ENCODE assay signal across 1 cellular context in the genomic region with DNA sequence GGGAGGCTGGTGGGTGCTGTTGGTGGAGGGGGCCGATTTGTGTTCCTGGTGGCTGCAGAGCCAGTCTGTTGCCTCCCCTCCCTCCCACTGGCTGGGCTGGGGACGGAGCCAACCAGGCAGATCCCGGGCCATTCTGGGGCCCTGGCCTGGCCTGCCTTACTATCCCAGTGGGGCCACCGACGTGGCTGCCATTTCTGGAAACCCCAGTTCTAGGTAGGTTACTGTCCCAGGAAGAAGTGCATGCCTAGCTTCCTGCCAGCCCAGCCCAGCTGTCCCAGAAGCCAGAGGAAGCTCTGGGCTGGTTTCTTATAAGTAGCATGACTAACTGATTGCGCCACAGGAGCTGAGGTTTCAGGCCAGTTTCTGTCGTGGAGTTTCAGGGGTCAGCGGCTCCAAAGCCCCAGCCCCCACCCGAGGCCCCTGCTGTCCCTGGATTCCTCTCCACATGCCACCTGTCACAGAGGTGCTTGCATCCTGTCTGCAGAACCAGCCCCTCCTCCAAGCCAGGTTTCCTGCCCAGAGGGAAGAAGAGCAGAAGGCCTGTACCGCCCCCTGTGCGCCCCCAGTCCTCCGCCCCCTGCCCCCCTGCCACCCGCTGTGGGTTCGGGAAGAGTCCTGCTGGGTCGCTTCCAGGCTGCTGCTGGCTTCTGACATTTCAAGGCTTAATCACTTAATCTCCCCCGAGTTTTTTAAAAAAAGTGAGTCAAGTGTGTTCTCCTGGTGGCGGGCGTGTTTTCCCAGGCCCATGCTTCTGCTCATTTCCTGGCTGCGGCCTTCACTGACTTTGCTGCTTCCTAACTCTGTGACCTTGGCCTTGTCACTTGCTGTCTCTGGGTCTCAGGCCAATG.
TF ChIP-seq lines count a peak whose summit lies in the region.

No MANE protein-coding gene starts in this region.

TF ChIP-seq in HepG2, 621 proteins besides CTCF, POLR2A, EP300 and RAD21 (continued from another document and continues in another):
- no peak for TF ChIP-seq MZF1 (CRISPR knock-in tag; IDR thresholded peaks at IDR 0.05; ENCODE audit: borderline replicate concordance)
- no peak for TF ChIP-seq DNMT3B (CRISPR knock-in tag; conservative IDR thresholded peaks at IDR 0.05)
- no peak; the same call in 1 of the 2 replicates for TF ChIP-seq IRF2 (CRISPR knock-in tag; IDR thresholded peaks at IDR 0.05)
- TF ChIP-seq KDM3A (CRISPR knock-in tag; IDR thresholded peaks at IDR 0.05; ENCODE audit: low read depth) = no peak; the same call in 1 of the 2 replicates
- TF ChIP-seq ZNF326 (CRISPR knock-in tag; IDR thresholded peaks at IDR 0.05; ENCODE audit: borderline replicate concordance) = no peak
- no peak for TF ChIP-seq CENPX (CRISPR knock-in tag; IDR thresholded peaks at IDR 0.05)
- no peak for TF ChIP-seq NR3C1 (CRISPR knock-in tag; IDR thresholded peaks at IDR 0.05)
- TF ChIP-seq, protein P1, sequence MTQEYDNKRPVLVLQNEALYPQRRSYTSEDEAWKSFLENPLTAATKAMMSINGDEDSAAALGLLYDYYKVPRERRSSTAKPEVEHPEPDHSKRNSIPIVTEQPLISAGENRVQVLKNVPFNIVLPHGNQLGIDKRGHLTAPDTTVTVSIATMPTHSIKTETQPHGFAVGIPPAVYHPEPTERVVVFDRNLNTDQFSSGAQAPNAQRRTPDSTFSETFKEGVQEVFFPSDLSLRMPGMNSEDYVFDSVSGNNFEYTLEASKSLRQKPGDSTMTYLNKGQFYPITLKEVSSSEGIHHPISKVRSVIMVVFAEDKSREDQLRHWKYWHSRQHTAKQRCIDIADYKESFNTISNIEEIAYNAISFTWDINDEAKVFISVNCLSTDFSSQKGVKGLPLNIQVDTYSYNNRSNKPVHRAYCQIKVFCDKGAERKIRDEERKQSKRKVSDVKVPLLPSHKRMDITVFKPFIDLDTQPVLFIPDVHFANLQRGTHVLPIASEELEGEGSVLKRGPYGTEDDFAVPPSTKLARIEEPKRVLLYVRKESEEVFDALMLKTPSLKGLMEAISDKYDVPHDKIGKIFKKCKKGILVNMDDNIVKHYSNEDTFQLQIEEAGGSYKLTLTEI (CRISPR knock-in tag; conservative IDR thresholded peaks at IDR 0.05) = no peak
- TF ChIP-seq PAX8 (CRISPR knock-in tag; IDR thresholded peaks at IDR 0.05; ENCODE audit: borderline replicate concordance) = no peak
- TF ChIP-seq ARHGAP35 (CRISPR knock-in tag; IDR thresholded peaks at IDR 0.05; ENCODE audit: borderline replicate concordance) = no peak
- TF ChIP-seq HHEX (CRISPR knock-in tag; IDR thresholded peaks at IDR 0.05) = no peak
- TF ChIP-seq NPAS2 (CRISPR knock-in tag; IDR thresholded peaks at IDR 0.05; ENCODE audit: borderline replicate concordance) = no peak
- 0 out of 2 replicates have a peak, but pooled peaks have one; percentile 37 for TF ChIP-seq ZNF547 (CRISPR knock-in tag; IDR thresholded peaks at IDR 0.05)
- TF ChIP-seq CEBPB (IDR thresholded peaks at IDR 0.05; ENCODE audit: borderline replicate concordance, low read depth, low read length) = peak; percentile 91
- TF ChIP-seq, protein P2, sequence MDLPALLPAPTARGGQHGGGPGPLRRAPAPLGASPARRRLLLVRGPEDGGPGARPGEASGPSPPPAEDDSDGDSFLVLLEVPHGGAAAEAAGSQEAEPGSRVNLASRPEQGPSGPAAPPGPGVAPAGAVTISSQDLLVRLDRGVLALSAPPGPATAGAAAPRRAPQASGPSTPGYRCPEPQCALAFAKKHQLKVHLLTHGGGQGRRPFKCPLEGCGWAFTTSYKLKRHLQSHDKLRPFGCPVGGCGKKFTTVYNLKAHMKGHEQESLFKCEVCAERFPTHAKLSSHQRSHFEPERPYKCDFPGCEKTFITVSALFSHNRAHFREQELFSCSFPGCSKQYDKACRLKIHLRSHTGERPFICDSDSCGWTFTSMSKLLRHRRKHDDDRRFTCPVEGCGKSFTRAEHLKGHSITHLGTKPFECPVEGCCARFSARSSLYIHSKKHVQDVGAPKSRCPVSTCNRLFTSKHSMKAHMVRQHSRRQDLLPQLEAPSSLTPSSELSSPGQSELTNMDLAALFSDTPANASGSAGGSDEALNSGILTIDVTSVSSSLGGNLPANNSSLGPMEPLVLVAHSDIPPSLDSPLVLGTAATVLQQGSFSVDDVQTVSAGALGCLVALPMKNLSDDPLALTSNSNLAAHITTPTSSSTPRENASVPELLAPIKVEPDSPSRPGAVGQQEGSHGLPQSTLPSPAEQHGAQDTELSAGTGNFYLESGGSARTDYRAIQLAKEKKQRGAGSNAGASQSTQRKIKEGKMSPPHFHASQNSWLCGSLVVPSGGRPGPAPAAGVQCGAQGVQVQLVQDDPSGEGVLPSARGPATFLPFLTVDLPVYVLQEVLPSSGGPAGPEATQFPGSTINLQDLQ (CRISPR knock-in tag; IDR thresholded peaks at IDR 0.05) = no peak
- TF ChIP-seq ZMYM4 (CRISPR knock-in tag; IDR thresholded peaks at IDR 0.05) = no peak; the same call in 1 of the 2 replicates
- TF ChIP-seq ZFP1 (CRISPR knock-in tag; IDR thresholded peaks at IDR 0.05) = no peak
- TF ChIP-seq, protein P3, sequence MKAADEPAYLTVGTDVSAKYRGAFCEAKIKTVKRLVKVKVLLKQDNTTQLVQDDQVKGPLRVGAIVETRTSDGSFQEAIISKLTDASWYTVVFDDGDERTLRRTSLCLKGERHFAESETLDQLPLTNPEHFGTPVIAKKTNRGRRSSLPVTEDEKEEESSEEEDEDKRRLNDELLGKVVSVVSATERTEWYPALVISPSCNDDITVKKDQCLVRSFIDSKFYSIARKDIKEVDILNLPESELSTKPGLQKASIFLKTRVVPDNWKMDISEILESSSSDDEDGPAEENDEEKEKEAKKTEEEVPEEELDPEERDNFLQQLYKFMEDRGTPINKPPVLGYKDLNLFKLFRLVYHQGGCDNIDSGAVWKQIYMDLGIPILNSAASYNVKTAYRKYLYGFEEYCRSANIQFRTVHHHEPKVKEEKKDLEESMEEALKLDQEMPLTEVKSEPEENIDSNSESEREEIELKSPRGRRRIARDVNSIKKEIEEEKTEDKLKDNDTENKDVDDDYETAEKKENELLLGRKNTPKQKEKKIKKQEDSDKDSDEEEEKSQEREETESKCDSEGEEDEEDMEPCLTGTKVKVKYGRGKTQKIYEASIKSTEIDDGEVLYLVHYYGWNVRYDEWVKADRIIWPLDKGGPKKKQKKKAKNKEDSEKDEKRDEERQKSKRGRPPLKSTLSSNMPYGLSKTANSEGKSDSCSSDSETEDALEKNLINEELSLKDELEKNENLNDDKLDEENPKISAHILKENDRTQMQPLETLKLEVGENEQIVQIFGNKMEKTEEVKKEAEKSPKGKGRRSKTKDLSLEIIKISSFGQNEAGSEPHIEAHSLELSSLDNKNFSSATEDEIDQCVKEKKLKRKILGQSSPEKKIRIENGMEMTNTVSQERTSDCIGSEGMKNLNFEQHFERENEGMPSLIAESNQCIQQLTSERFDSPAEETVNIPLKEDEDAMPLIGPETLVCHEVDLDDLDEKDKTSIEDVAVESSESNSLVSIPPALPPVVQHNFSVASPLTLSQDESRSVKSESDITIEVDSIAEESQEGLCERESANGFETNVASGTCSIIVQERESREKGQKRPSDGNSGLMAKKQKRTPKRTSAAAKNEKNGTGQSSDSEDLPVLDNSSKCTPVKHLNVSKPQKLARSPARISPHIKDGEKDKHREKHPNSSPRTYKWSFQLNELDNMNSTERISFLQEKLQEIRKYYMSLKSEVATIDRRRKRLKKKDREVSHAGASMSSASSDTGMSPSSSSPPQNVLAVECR (CRISPR knock-in tag; IDR thresholded peaks at IDR 0.05; ENCODE audit: borderline replicate concordance) = peak; percentile 25; the same call in 1 of the 2 replicates
- TF ChIP-seq ZBTB3 (CRISPR knock-in tag; IDR thresholded peaks at IDR 0.05; ENCODE audit: borderline replicate concordance, low read depth) = no peak
- 0 out of 2 replicates have a peak, but pooled peaks have one; percentile 19 for TF ChIP-seq POGZ (CRISPR knock-in tag; IDR thresholded peaks at IDR 0.05)
- no peak for TF ChIP-seq ZNF816 (CRISPR knock-in tag; IDR thresholded peaks at IDR 0.05; ENCODE audit: borderline replicate concordance)
- no peak for TF ChIP-seq KLF9 (CRISPR knock-in tag; IDR thresholded peaks at IDR 0.05; ENCODE audit: low read depth)
- TF ChIP-seq NFE2L2 (IDR thresholded peaks at IDR 0.05; ENCODE audit: low read length) = no peak
- no peak for TF ChIP-seq ISX (CRISPR knock-in tag; conservative IDR thresholded peaks at IDR 0.05)
- TF ChIP-seq, protein P4, sequence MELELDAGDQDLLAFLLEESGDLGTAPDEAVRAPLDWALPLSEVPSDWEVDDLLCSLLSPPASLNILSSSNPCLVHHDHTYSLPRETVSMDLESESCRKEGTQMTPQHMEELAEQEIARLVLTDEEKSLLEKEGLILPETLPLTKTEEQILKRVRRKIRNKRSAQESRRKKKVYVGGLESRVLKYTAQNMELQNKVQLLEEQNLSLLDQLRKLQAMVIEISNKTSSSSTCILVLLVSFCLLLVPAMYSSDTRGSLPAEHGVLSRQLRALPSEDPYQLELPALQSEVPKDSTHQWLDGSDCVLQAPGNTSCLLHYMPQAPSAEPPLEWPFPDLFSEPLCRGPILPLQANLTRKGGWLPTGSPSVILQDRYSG (CRISPR knock-in tag; IDR thresholded peaks at IDR 0.05) = no peak
- TF ChIP-seq ZNF382 (CRISPR knock-in tag; IDR thresholded peaks at IDR 0.05; ENCODE audit: borderline replicate concordance) = no peak
- TF ChIP-seq, protein P5, sequence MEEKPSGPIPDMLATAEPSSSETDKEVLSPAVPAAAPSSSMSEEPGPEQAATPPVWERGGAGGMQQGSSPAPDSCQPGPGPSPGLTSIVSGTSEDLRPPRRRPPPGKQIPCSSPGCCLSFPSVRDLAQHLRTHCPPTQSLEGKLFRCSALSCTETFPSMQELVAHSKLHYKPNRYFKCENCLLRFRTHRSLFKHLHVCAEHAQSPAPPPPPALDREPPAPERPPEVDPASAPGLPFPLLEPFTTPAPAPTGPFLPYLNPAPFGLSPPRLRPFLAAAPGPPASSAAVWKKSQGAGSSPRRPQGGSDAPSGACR (CRISPR knock-in tag; IDR thresholded peaks at IDR 0.05) = no peak
- no peak for TF ChIP-seq ZNF460 (CRISPR knock-in tag; IDR thresholded peaks at IDR 0.05; ENCODE audit: borderline replicate concordance)
- peak; percentile 36 for TF ChIP-seq GATAD2A (CRISPR knock-in tag; IDR thresholded peaks at IDR 0.05)
- TF ChIP-seq HIVEP1 (CRISPR knock-in tag; IDR thresholded peaks at IDR 0.05) = no peak; the same call in 1 of the 2 replicates
- peak; percentile 79 for TF ChIP-seq RARA (CRISPR knock-in tag; IDR thresholded peaks at IDR 0.05)
- TF ChIP-seq FOSL1 (CRISPR knock-in tag; IDR thresholded peaks at IDR 0.05; ENCODE audit: borderline replicate concordance) = no peak
- no peak for TF ChIP-seq ESRRA (CRISPR knock-in tag; IDR thresholded peaks at IDR 0.05; ENCODE audit: low read depth)
- TF ChIP-seq NFIB (CRISPR knock-in tag; IDR thresholded peaks at IDR 0.05; ENCODE audit: borderline replicate concordance) = no peak
- TF ChIP-seq NFIC (IDR thresholded peaks at IDR 0.05; ENCODE audit: low read length) = no peak
- TF ChIP-seq PTBP1 (IDR thresholded peaks at IDR 0.05; ENCODE audit: low read depth, low read length, poor library complexity, severe bottlenecking) = peak; percentile 48
- TF ChIP-seq NKX3-1 (CRISPR knock-in tag; IDR thresholded peaks at IDR 0.05) = no peak; the same call in 1 of the 2 replicates
- TF ChIP-seq KDM5A (IDR thresholded peaks at IDR 0.05; ENCODE audit: borderline replicate concordance, low read length) = no peak
- TF ChIP-seq GLI4 (CRISPR knock-in tag; IDR thresholded peaks at IDR 0.05; ENCODE audit: borderline replicate concordance) = no peak
- no peak for TF ChIP-seq ZNF790 (CRISPR knock-in tag; IDR thresholded peaks at IDR 0.05; ENCODE audit: borderline replicate concordance)
- TF ChIP-seq, protein P6, sequence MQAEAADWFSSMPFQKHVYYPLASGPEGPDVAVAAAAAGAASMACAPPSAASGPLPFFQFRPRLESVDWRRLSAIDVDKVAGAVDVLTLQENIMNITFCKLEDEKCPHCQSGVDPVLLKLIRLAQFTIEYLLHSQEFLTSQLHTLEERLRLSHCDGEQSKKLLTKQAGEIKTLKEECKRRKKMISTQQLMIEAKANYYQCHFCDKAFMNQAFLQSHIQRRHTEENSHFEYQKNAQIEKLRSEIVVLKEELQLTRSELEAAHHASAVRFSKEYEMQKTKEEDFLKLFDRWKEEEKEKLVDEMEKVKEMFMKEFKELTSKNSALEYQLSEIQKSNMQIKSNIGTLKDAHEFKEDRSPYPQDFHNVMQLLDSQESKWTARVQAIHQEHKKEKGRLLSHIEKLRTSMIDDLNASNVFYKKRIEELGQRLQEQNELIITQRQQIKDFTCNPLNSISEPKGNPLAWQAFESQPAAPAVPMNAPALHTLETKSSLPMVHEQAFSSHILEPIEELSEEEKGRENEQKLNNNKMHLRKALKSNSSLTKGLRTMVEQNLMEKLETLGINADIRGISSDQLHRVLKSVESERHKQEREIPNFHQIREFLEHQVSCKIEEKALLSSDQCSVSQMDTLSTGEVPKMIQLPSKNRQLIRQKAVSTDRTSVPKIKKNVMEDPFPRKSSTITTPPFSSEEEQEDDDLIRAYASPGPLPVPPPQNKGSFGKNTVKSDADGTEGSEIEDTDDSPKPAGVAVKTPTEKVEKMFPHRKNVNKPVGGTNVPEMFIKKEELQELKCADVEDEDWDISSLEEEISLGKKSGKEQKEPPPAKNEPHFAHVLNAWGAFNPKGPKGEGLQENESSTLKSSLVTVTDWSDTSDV (CRISPR knock-in tag; IDR thresholded peaks at IDR 0.05) = no peak
- no peak for TF ChIP-seq GTF2F1 (IDR thresholded peaks at IDR 0.05; ENCODE audit: low read length)
- TF ChIP-seq KDM4B (CRISPR knock-in tag; IDR thresholded peaks at IDR 0.05) = peak; percentile 7; the same call in 1 of the 2 replicates
- TF ChIP-seq JUND (CRISPR knock-in tag; IDR thresholded peaks at IDR 0.05) = no peak
- peak in 1 of 2 experiments; percentile 58; a peak in 1 of 4 replicates for TF ChIP-seq NR2F1 (CRISPR knock-in tag; IDR thresholded peaks at IDR 0.05)
- no peak for TF ChIP-seq JUN (CRISPR knock-in tag; IDR thresholded peaks at IDR 0.05)
- no peak for TF ChIP-seq ZNF282 (IDR thresholded peaks at IDR 0.05; ENCODE audit: partially characterized antibody)
- 0 out of 2 replicates have a peak, but pooled peaks have one; percentile 30 for TF ChIP-seq ELF1 (CRISPR knock-in tag; IDR thresholded peaks at IDR 0.05)
- TF ChIP-seq, protein P7, sequence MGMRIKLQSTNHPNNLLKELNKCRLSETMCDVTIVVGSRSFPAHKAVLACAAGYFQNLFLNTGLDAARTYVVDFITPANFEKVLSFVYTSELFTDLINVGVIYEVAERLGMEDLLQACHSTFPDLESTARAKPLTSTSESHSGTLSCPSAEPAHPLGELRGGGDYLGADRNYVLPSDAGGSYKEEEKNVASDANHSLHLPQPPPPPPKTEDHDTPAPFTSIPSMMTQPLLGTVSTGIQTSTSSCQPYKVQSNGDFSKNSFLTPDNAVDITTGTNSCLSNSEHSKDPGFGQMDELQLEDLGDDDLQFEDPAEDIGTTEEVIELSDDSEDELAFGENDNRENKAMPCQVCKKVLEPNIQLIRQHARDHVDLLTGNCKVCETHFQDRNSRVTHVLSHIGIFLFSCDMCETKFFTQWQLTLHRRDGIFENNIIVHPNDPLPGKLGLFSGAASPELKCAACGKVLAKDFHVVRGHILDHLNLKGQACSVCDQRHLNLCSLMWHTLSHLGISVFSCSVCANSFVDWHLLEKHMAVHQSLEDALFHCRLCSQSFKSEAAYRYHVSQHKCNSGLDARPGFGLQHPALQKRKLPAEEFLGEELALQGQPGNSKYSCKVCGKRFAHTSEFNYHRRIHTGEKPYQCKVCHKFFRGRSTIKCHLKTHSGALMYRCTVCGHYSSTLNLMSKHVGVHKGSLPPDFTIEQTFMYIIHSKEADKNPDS (CRISPR knock-in tag; IDR thresholded peaks at IDR 0.05) = no peak
- no peak for TF ChIP-seq MAZ (IDR thresholded peaks at IDR 0.05; ENCODE audit: borderline replicate concordance, low read depth, low read length)
- no peak for TF ChIP-seq MAZ (CRISPR knock-in tag; IDR thresholded peaks at IDR 0.05; ENCODE audit: low read depth)
